ENCODE assay signal across 26 cellular contexts in the genomic region with DNA sequence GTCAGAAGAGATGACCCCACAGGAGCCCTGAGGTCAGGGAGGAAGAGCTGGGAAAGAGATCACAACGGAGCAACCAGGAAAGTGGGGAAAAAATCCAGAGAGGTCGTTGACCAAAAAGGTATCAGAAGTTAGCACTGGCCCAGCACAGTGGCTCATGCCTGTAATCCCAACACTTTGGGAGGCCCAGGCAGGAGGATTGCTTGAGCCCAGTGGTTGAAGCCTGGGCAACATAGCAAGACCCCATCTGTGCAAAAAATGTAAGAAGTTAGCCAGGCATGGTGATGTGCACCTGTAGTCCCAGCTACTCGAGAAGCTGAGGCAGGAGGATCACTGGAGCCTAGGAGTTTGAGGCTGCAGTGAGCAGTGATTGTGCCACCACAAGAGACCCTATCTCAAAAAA.
"Had no signal": no experiment of that assay in that cellular context is flagged by ENCODE, and none has a peak within 500 bp of the region (broad histone marks: within the 10 kb centered on the region; RNA-seq: fewer than 3 reads in every experiment).

No MANE protein-coding gene starts in this region.

- H3K27me3 ChIP-seq: hepatocyte, pancreas, sigmoid colon, suprapubic skin, tibial artery, uterus had no signal

- H3K4me2 ChIP-seq: hepatocyte had no signal

- H3K27ac Mint-ChIP-seq: naive thymus-derived CD4-positive, alpha-beta T cell; natural killer cell treated with Interleukin-12 subunit alpha and Interleukin-12 subunit beta and Interleukin-15 and Interleukin-18, amount 100 ng/mL, for 72 hours; stimulated activated effector memory CD8-positive, alpha-beta T cell treated with anti-CD3 and anti-CD28 coated beads, Interleukin-12 subunit alpha, Interleukin-12 subunit beta, amount 100 ng/mL, for 72 hours; stimulated activated naive CD8-positive, alpha-beta T cell treated with anti-CD3 and anti-CD28 coated beads, Interleukin-15, Interleukin-2, amounts not matched to agents 100 ng/mL and 50 ng/mL, for 24 hours had no signal

- H3K4me3 ChIP-seq: hepatocyte, left ventricle myocardium inferior, lung, mucosa of descending colon, pancreas, prostate gland, sigmoid colon, spleen, suprapubic skin, thoracic aorta, tibial artery, uterus had no signal

- H3K79me2 ChIP-seq: hepatocyte had no signal

- H3K9me3 ChIP-seq: left ventricle myocardium inferior, mucosa of descending colon, pancreas, prostate gland, sigmoid colon, spleen, suprapubic skin, thoracic aorta, tibial artery, uterus had no signal

- H2AFZ ChIP-seq: hepatocyte had no signal

- H3K36me3 Mint-ChIP-seq: naive thymus-derived CD4-positive, alpha-beta T cell; natural killer cell treated with Interleukin-12 subunit alpha and Interleukin-12 subunit beta and Interleukin-15 and Interleukin-18, amount 100 ng/mL, for 72 hours had no signal

- DNase-seq: islet precursor cell; left ventricle myocardium inferior; mesendoderm; midbrain; mucosa of descending colon; naive thymus-derived CD4-positive, alpha-beta T cell; nucleus accumbens; pancreas; retina; right cardiac atrium; sigmoid colon; small intestine; spleen; stimulated activated CD4-positive, alpha-beta T cell treated with anti-CD3 and anti-CD28 coated beads, Interleukin-4, amount 100 ng/mL, for 24 hours; stimulated activated naive CD4-positive, alpha-beta T cell; tibial artery; trophoblast cell; uterus had no signal

- H3K36me3 ChIP-seq: prostate gland, thoracic aorta, uterus had no signal

- H3K4me3 Mint-ChIP-seq: naive thymus-derived CD4-positive, alpha-beta T cell; natural killer cell treated with Interleukin-12 subunit alpha and Interleukin-12 subunit beta and Interleukin-15 and Interleukin-18, amount 100 ng/mL, for 72 hours; stimulated activated effector memory CD8-positive, alpha-beta T cell treated with anti-CD3 and anti-CD28 coated beads, Interleukin-12 subunit alpha, Interleukin-12 subunit beta, amount 100 ng/mL, for 72 hours; stimulated activated naive CD8-positive, alpha-beta T cell treated with anti-CD3 and anti-CD28 coated beads, Interleukin-15, Interleukin-2, amounts not matched to agents 100 ng/mL and 50 ng/mL, for 24 hours had no signal

- H3K27ac ChIP-seq: left ventricle myocardium inferior, pancreas, prostate gland, sigmoid colon, spleen, suprapubic skin, thoracic aorta, tibial artery, uterus had no signal

- H3K27me3 Mint-ChIP-seq: natural killer cell treated with Interleukin-12 subunit alpha and Interleukin-12 subunit beta and Interleukin-15 and Interleukin-18, amount 100 ng/mL, for 72 hours had no signal

- H3K4me1 ChIP-seq: left ventricle myocardium inferior, prostate gland, sigmoid colon, spleen, tibial artery, uterus had no signal

- ATAC-seq: mucosa of descending colon; naive thymus-derived CD4-positive, alpha-beta T cell; pancreas; right cardiac atrium; stimulated activated effector memory CD8-positive, alpha-beta T cell treated with anti-CD3 and anti-CD28 coated beads, Interleukin-12 subunit alpha, Interleukin-12 subunit beta, amount 100 ng/mL, for 72 hours had no signal

- FAIRE-seq: pancreas, small intestine had no signal

- H3K9me3 Mint-ChIP-seq: naive thymus-derived CD4-positive, alpha-beta T cell; natural killer cell treated with Interleukin-12 subunit alpha and Interleukin-12 subunit beta and Interleukin-15 and Interleukin-18, amount 100 ng/mL, for 72 hours; stimulated activated effector memory CD8-positive, alpha-beta T cell treated with anti-CD3 and anti-CD28 coated beads, Interleukin-12 subunit alpha, Interleukin-12 subunit beta, amount 100 ng/mL, for 72 hours; stimulated activated naive CD8-positive, alpha-beta T cell treated with anti-CD3 and anti-CD28 coated beads, Interleukin-15, Interleukin-2, amounts not matched to agents 100 ng/mL and 50 ng/mL, for 24 hours had no signal
